In genomic region chr1:153697873-153698647, GRCh38 we compare ENCODE assay signal across 9 cellular contexts. TPM values are rescaled to one million over a fixed set of nuclear protein-coding genes. Genes with fewer than 3 reads are reported as not detected.
DNase-seq lines count a peak whose midpoint lies in the region; ATAC-seq, FAIRE-seq and TF ChIP-seq lines count a peak whose summit lies in the region.
"Had no signal": no experiment of that assay in that cellular context is flagged by ENCODE, and none has a peak within 500 bp of the region (broad histone marks: within the 10 kb centered on the region; RNA-seq: fewer than 3 reads in every experiment).

No MANE protein-coding gene starts in this region.

- peaks cover 14% of the 10 kb centered on the region for H3K4me1 Mint-ChIP-seq in dendritic cell treated with granulocyte-macrophage colony-stimulating factor and Interleukin-4, amounts not matched to agents 40 ng/mL and 50 ng/mL, for 4 days (ENCODE audit: low read depth)

- H3K4me1 ChIP-seq in left lung = peaks cover 18 to 20% of the 10 kb centered on the region in 2 donors
- no peaks in the 10 kb centered on the region for H3K4me1 ChIP-seq in small intestine (ENCODE audit: control insufficient read depth in 2 of 2, insufficient read depth in 1 of 2, low read depth in 1 of 2, low read length in 1 of 2)

- peak overlapping the region; percentile 91 for H3K27ac Mint-ChIP-seq in dendritic cell treated with granulocyte-macrophage colony-stimulating factor and Interleukin-4, amounts not matched to agents 40 ng/mL and 50 ng/mL, for 4 days

- POLR2A ChIA-PET in HEK293T (lab: Yijun Ruan, JAX) = interaction anchor here (0.8 to 3.5 kb wide), 4 partner anchors 10 to 71 kb away, joined by 3 to 24 read pairs (median 5); partner anchors contain the start of genes INTS3 and S100A13

- CTCF ChIA-PET in HEK293T (lab: Yijun Ruan, JAX) = interaction anchor here (0.6 kb wide), 1 partner anchor 343 kb away, joined by 3 read pairs; no protein-coding TSS in a partner anchor

- H3K9me3 ChIP-seq in left lung (no peaks in the 10 kb centered on the region), small intestine (ENCODE audit: control insufficient read depth, low read depth) (no peaks in the 10 kb centered on the region)

- no peaks in the 10 kb centered on the region for H3K27me3 ChIP-seq in left lung
- no peaks in the 10 kb centered on the region for H3K27me3 ChIP-seq in small intestine (ENCODE audit: control insufficient read depth in 2 of 2, insufficient read depth in 2 of 2, low read length in 2 of 2)

- H3K4me3 Mint-ChIP-seq in dendritic cell treated with granulocyte-macrophage colony-stimulating factor and Interleukin-4, amounts not matched to agents 40 ng/mL and 50 ng/mL, for 4 days = peak overlapping the region; percentile 44

- FAIRE-seq in small intestine (lab: Jason Lieb, UNC) = no peak

- ATAC-seq in left lung (peak; percentile 75), HG03196 (IDR thresholded peaks at IDR 0.05; ENCODE audit: unreplicated experiment) (no peak)

- H3K4me3 ChIP-seq in left lung = peak overlapping the region in 1 of 2 donors; percentile 21
- no peak overlapping the region for H3K4me3 ChIP-seq in small intestine (ENCODE audit: low read depth in 1 of 2, low read length in 2 of 2)

- TF ChIP-seq CTCF in left lung (IDR thresholded peaks at IDR 0.05) = no peak

- no peak for DNase-seq in HEK293T (ENCODE audit: extremely low spot score)
- peak; percentile 61 to 82 for DNase-seq in left lung
- DNase-seq in stimulated activated CD8-positive, alpha-beta memory T cell treated with anti-CD3 and anti-CD28 coated beads, Interleukin-4, amount 100 ng/mL, for 48 hours = peak; percentile 30
- DNase-seq in small intestine = no peak
- DNase-seq in stimulated activated naive CD4-positive, alpha-beta T cell treated with Interleukin-2 at 50 U/mL for 16 hours (lab: John Stamatoyannopoulos, UW) = no peak
- no peak for DNase-seq in occipital lobe (lab: John Stamatoyannopoulos, UW)

- peak overlapping the region; percentile 80 to 88 for H3K27ac ChIP-seq in left lung
- H3K27ac ChIP-seq in small intestine (ENCODE audit: low read depth in 1 of 2, low read length in 1 of 2) = peak overlapping the region in 1 of 2 donors; percentile 85
- H3K27ac ChIP-seq: KMS-11 had no signal

- H3K36me3 ChIP-seq in left lung (no peaks in the 10 kb centered on the region), small intestine (ENCODE audit: control insufficient read depth in 2 of 2, insufficient read depth in 2 of 2, low read length in 2 of 2) (no peaks in the 10 kb centered on the region)

- 29 to 64% (median 59%) methylated on average over 26 of the region's 26 CpGs for WGBS in small intestine, 3 donors

- no peaks in the 10 kb centered on the region for H3K36me3 Mint-ChIP-seq in dendritic cell treated with granulocyte-macrophage colony-stimulating factor and Interleukin-4, amounts not matched to agents 40 ng/mL and 50 ng/mL, for 4 days (ENCODE audit: low read depth)

- H3K27me3 Mint-ChIP-seq in dendritic cell treated with granulocyte-macrophage colony-stimulating factor and Interleukin-4, amounts not matched to agents 40 ng/mL and 50 ng/mL, for 4 days = no peaks in the 10 kb centered on the region

- intact Hi-C loops in dendritic cell treated with granulocyte-macrophage colony-stimulating factor and Interleukin-4, amounts not matched to agents 40 ng/mL and 50 ng/mL, for 4 days (cut with micrococcal nuclease) = no loop called here
- intact Hi-C loops in left lung (cut with DNase I) = no loop called here

- no peaks in the 10 kb centered on the region for H3K9me3 Mint-ChIP-seq in dendritic cell treated with granulocyte-macrophage colony-stimulating factor and Interleukin-4, amounts not matched to agents 40 ng/mL and 50 ng/mL, for 4 days

TF ChIP-seq in HEK293T, 16 proteins besides CTCF, POLR2A, EP300 and RAD21:
- TF ChIP-seq LEF1 (IDR thresholded peaks at IDR 0.05; ENCODE audit: borderline replicate concordance) (no peak), HDGF (IDR thresholded peaks at IDR 0.05; ENCODE audit: borderline replicate concordance) (0 out of 2 replicates have a peak, but pooled peaks have one; percentile 25), FOXM1 (IDR thresholded peaks at IDR 0.05; ENCODE audit: borderline replicate concordance) (no peak), FOXA1 (IDR thresholded peaks at IDR 0.05) (no peak), SUZ12 (IDR thresholded peaks at IDR 0.05) (no peak), ZNF384 (IDR thresholded peaks at IDR 0.05) (no peak), ELF4 (IDR thresholded peaks at IDR 0.05) (no peak)

RNA-seq across cellular contexts. Expression of gene NPR1, which starts 19.6 kb away (rescaled TPM):
- total RNA-seq in left lung (10 to 100 TPM; 26.9 to 45.2 TPM), occipital lobe (0.16 TPM)
- 10 to 100 TPM in 1 of 3 donors, under 1 TPM in 2; 0.22 to 18.1 (median 0.54) TPM for polyA plus RNA-seq in small intestine

RNA-seq across cellular contexts. Expression of gene ILF2, which starts 27.3 kb away (rescaled TPM):
- total RNA-seq in left lung (100 to 1,000 TPM; 104 to 117 TPM), occipital lobe (177 TPM)
- 100 to 1,000 TPM in 1 of 3 donors, 10 to 100 TPM in 2; 58.1 to 145 (median 75.7) TPM for polyA plus RNA-seq in small intestine

RNA-seq across cellular contexts. Expression of gene INTS3, which starts 29.8 kb away (rescaled TPM):
- total RNA-seq in left lung = 10 to 100 TPM; 50.5 to 57.5 TPM
- 10 to 100 TPM; 14.9 to 24.9 (median 20.4) TPM for polyA plus RNA-seq in small intestine
- 33.2 TPM for total RNA-seq in occipital lobe

RNA-seq across cellular contexts. Expression of gene SNAPIN, which starts 39.6 kb away (rescaled TPM):
- total RNA-seq in left lung (10 to 100 TPM; 34.5 to 35.5 TPM), occipital lobe (36.3 TPM)
- 10 to 100 TPM; 23.9 to 29.2 (median 24.0) TPM for polyA plus RNA-seq in small intestine

Comparison
In these comparisons a context has a peak if more than half of its experiments do, and no peak if none do; other contexts are left out.
1. DNase-seq: peak in left lung (2 of 2) and stimulated activated CD8-positive, alpha-beta memory T cell treated with anti-CD3 and anti-CD28 coated beads, Interleukin-4, amount 100 ng/mL, for 48 hours (single experiment); none in HEK293T (single experiment), small intestine (single experiment), stimulated activated naive CD4-positive, alpha-beta T cell treated with Interleukin-2 at 50 U/mL for 16 hours (single experiment) and occipital lobe (single experiment).
2. RNA of gene NPR1, which starts 19.6 kb away (total RNA-seq): 26.9 to 45.2 TPM in left lung; 0.16 TPM in occipital lobe (single experiment); every median in the first group is over 10 times any median in the second.